In genomic region chr3:141412087-141412935, GRCh38 we compare ENCODE assay signal across 1 cellular context.
TF ChIP-seq lines count a peak whose summit lies in the region.

No MANE protein-coding gene starts in this region.

TF ChIP-seq in HEK293, 187 proteins besides CTCF, POLR2A, EP300 and RAD21 (continued from another document):
- no peak for TF ChIP-seq REST (tag by site-specific recombination; IDR thresholded peaks at IDR 0.05)
- no peak for TF ChIP-seq ZNF280C (tag by site-specific recombination; IDR thresholded peaks at IDR 0.05)
- TF ChIP-seq ZNF211 (tag by site-specific recombination; IDR thresholded peaks at IDR 0.05; ENCODE audit: low read depth), result no peak
- TF ChIP-seq ZNF202 (tag by site-specific recombination; IDR thresholded peaks at IDR 0.05; ENCODE audit: borderline replicate concordance), result no peak
- no peak for TF ChIP-seq PRDM10 (tag by site-specific recombination; IDR thresholded peaks at IDR 0.05)
- TF ChIP-seq ZNF138 (tag by site-specific recombination; IDR thresholded peaks at IDR 0.05; ENCODE audit: borderline replicate concordance), result no peak
- 0 out of 2 replicates have a peak, but pooled peaks have one; percentile 29 for TF ChIP-seq SP7 (tag by site-specific recombination; IDR thresholded peaks at IDR 0.05)
- no peak for TF ChIP-seq EGR2 (tag by site-specific recombination; IDR thresholded peaks at IDR 0.05; ENCODE audit: low read depth)
- no peak for TF ChIP-seq ZNF677 (tag by site-specific recombination; IDR thresholded peaks at IDR 0.05)
- no peak for TF ChIP-seq SCRT2 (tag by site-specific recombination; IDR thresholded peaks at IDR 0.05)
- TF ChIP-seq ZNF416 (tag by site-specific recombination; IDR thresholded peaks at IDR 0.05), result no peak
- TF ChIP-seq ZNF654 (tag by site-specific recombination; IDR thresholded peaks at IDR 0.05; ENCODE audit: low read depth), result no peak
- TF ChIP-seq ZNF169 (tag by site-specific recombination; IDR thresholded peaks at IDR 0.05), result no peak
- TF ChIP-seq GLIS1 (tag by site-specific recombination; IDR thresholded peaks at IDR 0.05), result no peak
- 0 out of 2 replicates have a peak, but pooled peaks have one; percentile 21 for TF ChIP-seq ZNF366 (tag by site-specific recombination; conservative IDR thresholded peaks at IDR 0.05)
- no peak for TF ChIP-seq ZNF747 (tag by site-specific recombination; IDR thresholded peaks at IDR 0.05)
- no peak for TF ChIP-seq ZNF354C (tag by site-specific recombination; IDR thresholded peaks at IDR 0.05; ENCODE audit: borderline replicate concordance, low read depth)
- TF ChIP-seq ZNF623 (tag by site-specific recombination; IDR thresholded peaks at IDR 0.05), result no peak
- no peak for TF ChIP-seq ZNF157 (tag by site-specific recombination; IDR thresholded peaks at IDR 0.05)
- peak; percentile 94 for TF ChIP-seq PRDM6 (tag by site-specific recombination; IDR thresholded peaks at IDR 0.05)
- TF ChIP-seq ZNF473 (tag by site-specific recombination; IDR thresholded peaks at IDR 0.05), result no peak
- no peak for TF ChIP-seq ZSCAN18 (tag by site-specific recombination; IDR thresholded peaks at IDR 0.05)
- TF ChIP-seq ZNF639 (tag by site-specific recombination; IDR thresholded peaks at IDR 0.05), result 0 out of 2 replicates have a peak, but pooled peaks have one; percentile 24
- no peak for TF ChIP-seq ZBTB21 (tag by site-specific recombination; IDR thresholded peaks at IDR 0.05)
- TF ChIP-seq ZNF701 (tag by site-specific recombination; IDR thresholded peaks at IDR 0.05), result no peak
- no peak for TF ChIP-seq ZFP37 (tag by site-specific recombination; IDR thresholded peaks at IDR 0.05)
- TF ChIP-seq ZNF335 (tag by site-specific recombination; conservative IDR thresholded peaks at IDR 0.05), result 0 out of 2 replicates have a peak, but pooled peaks have one; percentile 20
- TF ChIP-seq OSR2 (tag by site-specific recombination; IDR thresholded peaks at IDR 0.05), result no peak
- no peak; the same call in 1 of the 2 replicates for TF ChIP-seq IKZF3 (tag by site-specific recombination; IDR thresholded peaks at IDR 0.05)
- no peak for TF ChIP-seq SCRT1 (tag by site-specific recombination; IDR thresholded peaks at IDR 0.05; ENCODE audit: borderline replicate concordance)
- no peak for TF ChIP-seq ZNF626 (tag by site-specific recombination; IDR thresholded peaks at IDR 0.05)
- TF ChIP-seq ZBTB11 (tag by site-specific recombination; conservative IDR thresholded peaks at IDR 0.05; ENCODE audit: low read depth), result no peak
- no peak for TF ChIP-seq ZNF121 (tag by site-specific recombination; IDR thresholded peaks at IDR 0.05)
- no peak for TF ChIP-seq MZF1 (tag by site-specific recombination; IDR thresholded peaks at IDR 0.05; ENCODE audit: borderline replicate concordance)
- TF ChIP-seq ZFHX2 (tag by site-specific recombination; conservative IDR thresholded peaks at IDR 0.05), result no peak
- TF ChIP-seq SP3 (tag by site-specific recombination; IDR thresholded peaks at IDR 0.05), result no peak
- TF ChIP-seq ZIC2 (tag by site-specific recombination; IDR thresholded peaks at IDR 0.05), result no peak
- TF ChIP-seq KLF8 (tag by site-specific recombination; IDR thresholded peaks at IDR 0.05), result no peak
- TF ChIP-seq ZBTB20 (tag by site-specific recombination; IDR thresholded peaks at IDR 0.05), result no peak
- TF ChIP-seq ZNF324 (tag by site-specific recombination; IDR thresholded peaks at IDR 0.05), result no peak
- TF ChIP-seq FEZF1 (tag by site-specific recombination; IDR thresholded peaks at IDR 0.05), result peak; percentile 97
- TF ChIP-seq WT1 (tag by site-specific recombination; IDR thresholded peaks at IDR 0.05), result peak; percentile 80
- TF ChIP-seq ZBTB44 (tag by site-specific recombination; IDR thresholded peaks at IDR 0.05), result 0 out of 2 replicates have a peak, but pooled peaks have one; percentile 9
- TF ChIP-seq ZNF302 (tag by site-specific recombination; IDR thresholded peaks at IDR 0.05; ENCODE audit: low read depth), result no peak
- TF ChIP-seq ZBTB8A (tag by site-specific recombination; IDR thresholded peaks at IDR 0.05), result 0 out of 2 replicates have a peak, but pooled peaks have one; percentile 19
- TF ChIP-seq ZNF529 (tag by site-specific recombination; IDR thresholded peaks at IDR 0.05; ENCODE audit: insufficient replicate concordance), result no peak
